Comparison of ENCODE assay signal across 8 cellular contexts in genomic region chr16:84065536-84066132, GRCh38. TPM values are rescaled to one million over a fixed set of nuclear protein-coding genes. Genes with fewer than 3 reads are reported as not detected.
DNase-seq lines count a peak whose midpoint lies in the region; ATAC-seq and TF ChIP-seq lines count a peak whose summit lies in the region.

No MANE protein-coding gene starts in this region.

- DNase-seq in ACHN (peak; percentile 71), GM12864 (ENCODE audit: low read depth) (no peak), NCI-H2227 (lab: John Stamatoyannopoulos, UW; ENCODE audit: unreplicated experiment) (peak; percentile 73), left ventricle myocardium superior (peak; percentile 54), sigmoid colon (no peak), NCI-H1048 (lab: John Stamatoyannopoulos, UW) (no peak)
- peak; percentile 43 to 45 for DNase-seq in activated T-cell treated with anti-CD3 and anti-CD28 coated beads, Interleukin-2, amount 50 U/mL, for 48 hours

- peak; percentile 63 for TF ChIP-seq CTCF in GM12864 (IDR thresholded peaks at IDR 0.05; ENCODE audit: low read depth, low read length, missing control alignments)
- peak; percentile 24 to 63 (median 51) for TF ChIP-seq CTCF in sigmoid colon (IDR thresholded peaks at IDR 0.05)

- no peak overlapping the region for H3K27ac ChIP-seq in sigmoid colon

- TF ChIP-seq EP300 in sigmoid colon (IDR thresholded peaks at IDR 0.05): no peak

- peak; percentile 47 for ATAC-seq in left ventricle myocardium superior
- no peak for ATAC-seq in GM21723 (IDR thresholded peaks at IDR 0.05; ENCODE audit: unreplicated experiment)

- no peaks in the 10 kb centered on the region for H3K9me3 ChIP-seq in sigmoid colon

- TF ChIP-seq POLR2A in sigmoid colon (IDR thresholded peaks at IDR 0.05): no peak

- WGBS in sigmoid colon, 2 donors: 38 to 51% methylated on average over 12 of the region's 12 CpGs

- no peaks in the 10 kb centered on the region for H3K4me1 ChIP-seq in sigmoid colon

- intact Hi-C loops in left ventricle myocardium superior (cut with micrococcal nuclease) (no loop called here), sigmoid colon (cut with DNase I) (no loop called here)

- H3K4me3 ChIP-seq in GM12864 (ENCODE audit: low read depth, low read length) (no peak overlapping the region), sigmoid colon (no peak overlapping the region)

- no peaks in the 10 kb centered on the region for H3K27me3 ChIP-seq in sigmoid colon

- H3K36me3 ChIP-seq in sigmoid colon: peaks cover 47 to 99% (median 68%) of the 10 kb centered on the region in 4 donors

- in situ Hi-C loops in ACHN (cut with HindIII; ENCODE audit: low pct_ligation_motif_present, low pct_unique_long_range_greater_than_20kb, low sequenced_read_pairs): no loop called here

RNA-seq across cellular contexts. Expression of gene SLC38A8, which starts 23.0 kb away (rescaled TPM):
- total RNA-seq in left ventricle myocardium superior: 2.0 TPM
- total RNA-seq in sigmoid colon: not detected
- polyA plus RNA-seq in sigmoid colon: not detected

RNA-seq across cellular contexts. Expression of gene MBTPS1, which starts 51.1 kb away (rescaled TPM):
- total RNA-seq in left ventricle myocardium superior: 80.8 TPM
- total RNA-seq in sigmoid colon: 10 to 100 TPM; 69.3 to 83.6 (median 79.3) TPM
- polyA plus RNA-seq in sigmoid colon: 10 to 100 TPM; 13.6 to 48.7 (median 23.4) TPM

Comparison
In these comparisons a context has a peak if more than half of its experiments do, and no peak if none do; other contexts are left out.
1. DNase-seq: peak in ACHN (single experiment), NCI-H2227 (single experiment), activated T-cell treated with anti-CD3 and anti-CD28 coated beads, Interleukin-2, amount 50 U/mL, for 48 hours (2 of 2) and left ventricle myocardium superior (single experiment); none in GM12864 (single experiment), sigmoid colon (single experiment) and NCI-H1048 (single experiment).